Comparison of ENCODE assay signal across 20 cellular contexts in the genomic region with DNA sequence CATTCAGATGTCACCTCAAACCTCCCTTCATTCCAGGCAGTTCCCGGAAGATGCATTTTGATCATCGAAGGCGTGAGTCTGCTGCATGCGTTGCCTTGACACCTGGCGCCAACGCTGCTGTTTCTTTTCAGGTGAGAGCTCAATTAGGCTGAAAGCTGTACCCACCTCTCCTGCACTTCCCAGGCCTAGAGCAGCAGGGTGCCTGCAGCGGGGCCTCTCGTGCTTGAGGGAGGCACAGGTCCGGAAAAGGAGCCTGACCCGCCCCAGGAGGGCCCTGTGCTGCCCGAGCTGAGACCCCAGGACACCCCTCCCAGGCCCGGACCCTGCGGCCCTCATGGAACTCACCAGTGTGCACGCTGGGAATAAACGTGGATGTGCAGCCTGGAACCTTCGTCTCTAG. TPM values are rescaled to one million over a fixed set of nuclear protein-coding genes. Genes with fewer than 3 reads are reported as not detected.
DNase-seq lines count a peak whose midpoint lies in the region; ATAC-seq and TF ChIP-seq lines count a peak whose summit lies in the region.
"Had no signal": no experiment of that assay in that cellular context is flagged by ENCODE, and none has a peak within 500 bp of the region (broad histone marks: within the 10 kb centered on the region; RNA-seq: fewer than 3 reads in every experiment).

No MANE protein-coding gene starts in this region.

- no peaks in the 10 kb centered on the region for H3K36me3 ChIP-seq in RWPE2 (ENCODE audit: low read depth)
- H3K36me3 ChIP-seq: cardiac muscle cell, neutrophil, SJCRH30 had no signal

- DNase-seq in DMS79 (lab: John Stamatoyannopoulos, UW) (peak; percentile 64), NCI-H146 treated with DMSO at 0.1 percent for 48 hours (lab: John Stamatoyannopoulos, UW; ENCODE audit: unreplicated experiment) (peak; percentile 69), RWPE2 (ENCODE audit: low spot score) (peak; percentile 31), sciatic nerve (ENCODE audit: low spot score) (peak; percentile 40), iPS-NIHi7 (ENCODE audit: extremely low spot score) (no peak), SHP77 (lab: John Stamatoyannopoulos, UW) (no peak)
- no peak for DNase-seq in activated CD4-positive, alpha-beta T cell treated with anti-CD3 and anti-CD28 coated beads, Interleukin-2, amount 10 ng/mL, durations not matched to agents 7 days and 5 days
- DNase-seq in activated CD4-positive, alpha-beta T cell treated with anti-CD3 and anti-CD28 coated beads for 36 hours, result no peak
- DNase-seq: activated CD4-positive, alpha-beta T cell treated with anti-CD3 and anti-CD28 coated beads, Interleukin-2, amount 50 U/mL, for 1 hour; activated gamma-delta T cell; NCI-H82; SJCRH30; stimulated activated CD4-positive, alpha-beta T cell treated with anti-CD3 and anti-CD28 coated beads, Interleukin-4, amount 100 ng/mL, for 4 hours; stimulated activated naive CD8-positive, alpha-beta T cell treated with anti-CD3 and anti-CD28 coated beads, Interleukin-15, amount 100 ng/mL, for 72 hours had no signal

- H3K27ac Mint-ChIP-seq in activated CD4-positive, alpha-beta T cell treated with anti-CD3 and anti-CD28 coated beads, Interleukin-2, amount 10 ng/mL, durations not matched to agents 7 days and 5 days, result no peak overlapping the region
- H3K27ac Mint-ChIP-seq in activated CD4-positive, alpha-beta T cell treated with anti-CD3 and anti-CD28 coated beads for 36 hours, result no peak overlapping the region
- H3K27ac Mint-ChIP-seq: CD8-positive, alpha-beta memory T cell; stimulated activated naive CD8-positive, alpha-beta T cell treated with anti-CD3 and anti-CD28 coated beads, Interleukin-15, amount 100 ng/mL, for 72 hours; T-helper 1 cell treated with Interleukin-12 subunit alpha and Interleukin-12 subunit beta and Interleukin-4 antibody, amounts not matched to agents 30 μg/mL and 1 μg/mL, for 36 hours had no signal

- no peaks in the 10 kb centered on the region for H3K4me1 Mint-ChIP-seq in activated CD4-positive, alpha-beta T cell treated with anti-CD3 and anti-CD28 coated beads, Interleukin-2, amount 10 ng/mL, durations not matched to agents 7 days and 5 days
- no peaks in the 10 kb centered on the region for H3K4me1 Mint-ChIP-seq in activated CD4-positive, alpha-beta T cell treated with anti-CD3 and anti-CD28 coated beads for 36 hours
- H3K4me1 Mint-ChIP-seq: CD8-positive, alpha-beta memory T cell; stimulated activated naive CD8-positive, alpha-beta T cell treated with anti-CD3 and anti-CD28 coated beads, Interleukin-15, amount 100 ng/mL, for 72 hours had no signal

- peaks cover 27% of the 10 kb centered on the region for H3K9me3 Mint-ChIP-seq in activated CD4-positive, alpha-beta T cell treated with anti-CD3 and anti-CD28 coated beads, Interleukin-2, amount 10 ng/mL, durations not matched to agents 7 days and 5 days
- peaks cover 12% of the 10 kb centered on the region for H3K9me3 Mint-ChIP-seq in activated CD4-positive, alpha-beta T cell treated with anti-CD3 and anti-CD28 coated beads for 36 hours (ENCODE audit: low read depth)

- ATAC-seq in RWPE2 (ENCODE audit: low read depth) (no peak), sciatic nerve (no peak)
- ATAC-seq in activated CD4-positive, alpha-beta T cell treated with anti-CD3 and anti-CD28 coated beads for 36 hours, result no peak
- ATAC-seq: stimulated activated naive CD8-positive, alpha-beta T cell treated with anti-CD3 and anti-CD28 coated beads, Interleukin-15, amount 100 ng/mL, for 72 hours had no signal

- H3K4me3 ChIP-seq in RWPE2 (ENCODE audit: severe bottlenecking), result no peak overlapping the region
- H3K4me3 ChIP-seq: cardiac muscle cell, hepatocyte, SJCRH30 had no signal

- no peaks in the 10 kb centered on the region for H3K27me3 ChIP-seq in RWPE2 (ENCODE audit: insufficient read depth, poor library complexity, severe bottlenecking)
- H3K27me3 ChIP-seq: cardiac muscle cell, hepatocyte, neutrophil, SJCRH30 had no signal

- H3K27me3 Mint-ChIP-seq in activated CD4-positive, alpha-beta T cell treated with anti-CD3 and anti-CD28 coated beads, Interleukin-2, amount 10 ng/mL, durations not matched to agents 7 days and 5 days, result peaks cover 11% of the 10 kb centered on the region
- H3K27me3 Mint-ChIP-seq in activated CD4-positive, alpha-beta T cell treated with anti-CD3 and anti-CD28 coated beads for 36 hours, result peaks cover 17% of the 10 kb centered on the region

- no peaks in the 10 kb centered on the region for H3K36me3 Mint-ChIP-seq in activated CD4-positive, alpha-beta T cell treated with anti-CD3 and anti-CD28 coated beads, Interleukin-2, amount 10 ng/mL, durations not matched to agents 7 days and 5 days (ENCODE audit: low read depth)
- H3K36me3 Mint-ChIP-seq in activated CD4-positive, alpha-beta T cell treated with anti-CD3 and anti-CD28 coated beads for 36 hours (ENCODE audit: low read depth), result peaks cover 2% of the 10 kb centered on the region

- TF ChIP-seq CTCF in RWPE2 (IDR thresholded peaks at IDR 0.05; ENCODE audit: poor library complexity, severe bottlenecking), result no peak

- intact Hi-C loops in sciatic nerve (cut with DNase I), result no loop called here
- intact Hi-C loops in activated CD4-positive, alpha-beta T cell treated with anti-CD3 and anti-CD28 coated beads for 36 hours (cut with DNase I, micrococcal nuclease), result no loop called here

- H3K4me3 Mint-ChIP-seq in activated CD4-positive, alpha-beta T cell treated with anti-CD3 and anti-CD28 coated beads, Interleukin-2, amount 10 ng/mL, durations not matched to agents 7 days and 5 days, result no peak overlapping the region
- H3K4me3 Mint-ChIP-seq in activated CD4-positive, alpha-beta T cell treated with anti-CD3 and anti-CD28 coated beads for 36 hours, result no peak overlapping the region
- H3K4me3 Mint-ChIP-seq: CD8-positive, alpha-beta memory T cell; stimulated activated naive CD8-positive, alpha-beta T cell treated with anti-CD3 and anti-CD28 coated beads, Interleukin-15, amount 100 ng/mL, for 72 hours; T-helper 1 cell treated with Interleukin-12 subunit alpha and Interleukin-12 subunit beta and Interleukin-4 antibody, amounts not matched to agents 30 μg/mL and 1 μg/mL, for 36 hours had no signal

- H3K27ac ChIP-seq in RWPE2 (ENCODE audit: poor library complexity, severe bottlenecking), result no peak overlapping the region
- H3K27ac ChIP-seq: cardiac muscle cell, hepatocyte, neutrophil, SJCRH30 had no signal

- H3K4me1 ChIP-seq in RWPE2 (ENCODE audit: insufficient read depth, poor library complexity, severe bottlenecking), result no peaks in the 10 kb centered on the region
- H3K4me1 ChIP-seq: SJCRH30 had no signal

- POLR2A ChIA-PET in activated CD4-positive, alpha-beta T cell treated with anti-CD3 and anti-CD28 coated beads, Interleukin-2, amount 10 ng/mL, durations not matched to agents 7 days and 5 days (lab: Charles Lee), result no interaction called here
- POLR2A ChIA-PET in activated CD4-positive, alpha-beta T cell treated with anti-CD3 and anti-CD28 coated beads for 36 hours (lab: Charles Lee), result no interaction called here

- CTCF ChIA-PET in activated CD4-positive, alpha-beta T cell treated with anti-CD3 and anti-CD28 coated beads, Interleukin-2, amount 10 ng/mL, durations not matched to agents 7 days and 5 days (lab: Charles Lee), result no interaction called here
- CTCF ChIA-PET in activated CD4-positive, alpha-beta T cell treated with anti-CD3 and anti-CD28 coated beads for 36 hours (lab: Charles Lee), result no interaction called here

- no peaks in the 10 kb centered on the region for H3K9me3 ChIP-seq in RWPE2 (ENCODE audit: severe bottlenecking)
- H3K9me3 ChIP-seq: neutrophil, SJCRH30 had no signal

RNA-seq across cellular contexts. Expression of a gene that starts 31.4 kb away (rescaled TPM):
- total RNA-seq in sciatic nerve, result 0.22 TPM
- not detected for total RNA-seq in activated CD4-positive, alpha-beta T cell treated with anti-CD3 and anti-CD28 coated beads, Interleukin-2, amount 10 ng/mL, durations not matched to agents 7 days and 5 days
- total RNA-seq in activated CD4-positive, alpha-beta T cell treated with anti-CD3 and anti-CD28 coated beads for 36 hours, result not detected
- total RNA-seq: cardiac muscle cell; CD8-positive, alpha-beta memory T cell; hepatocyte; SJCRH30; ureter had no signal

Comparison
In these comparisons a context has a peak if more than half of its experiments do, and no peak if none do; other contexts are left out.
1. DNase-seq: peak in DMS79 (single experiment), NCI-H146 treated with DMSO at 0.1 percent for 48 hours (single experiment), RWPE2 (single experiment) and sciatic nerve (single experiment); none in activated CD4-positive, alpha-beta T cell treated with anti-CD3 and anti-CD28 coated beads, Interleukin-2, amount 10 ng/mL, durations not matched to agents 7 days and 5 days (single experiment), iPS-NIHi7 (single experiment), SHP77 (0 of 2) and activated CD4-positive, alpha-beta T cell treated with anti-CD3 and anti-CD28 coated beads for 36 hours (single experiment).